In the genomic region with DNA sequence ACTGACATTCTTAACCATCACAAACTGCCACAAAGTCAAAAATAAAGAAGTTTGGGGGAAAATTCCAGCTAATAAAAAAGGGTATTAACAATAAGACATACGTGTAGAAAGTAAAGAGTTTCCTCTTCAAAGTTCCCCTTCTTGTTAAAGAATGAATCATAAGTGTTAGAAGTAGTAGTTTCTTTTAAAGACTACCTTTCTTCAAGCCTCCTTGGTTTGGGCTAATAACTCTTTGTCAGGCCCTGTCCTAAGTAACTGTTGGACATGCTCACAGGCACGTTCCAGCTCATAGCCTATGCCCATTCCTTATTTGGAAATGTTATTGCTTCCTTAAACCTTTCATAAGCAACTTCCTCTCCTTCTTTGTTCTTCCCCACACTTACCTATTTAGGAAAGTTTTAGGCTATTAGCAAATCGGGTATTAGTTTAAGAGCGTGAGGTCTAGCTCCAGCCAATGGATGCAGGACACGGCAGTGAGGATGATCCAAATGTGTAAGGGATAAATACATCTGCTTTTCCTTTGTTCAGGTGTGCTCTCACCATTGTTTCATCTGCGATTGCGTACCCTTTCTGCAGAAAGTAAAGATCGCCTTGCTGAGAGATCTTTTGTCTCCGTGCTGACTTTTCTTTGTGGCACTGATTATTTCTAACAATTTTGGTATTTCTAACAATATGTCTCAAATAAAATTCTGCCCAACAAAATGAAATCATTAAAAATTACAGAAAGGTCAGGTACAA, we compare ENCODE assay signal across 19 cellular contexts.
DNase-seq lines count a peak whose midpoint lies in the region; ATAC-seq and TF ChIP-seq lines count a peak whose summit lies in the region.
"Had no signal": no experiment of that assay in that cellular context is flagged by ENCODE, and none has a peak within 500 bp of the region (broad histone marks: within the 10 kb centered on the region; RNA-seq: fewer than 3 reads in every experiment).

No MANE protein-coding gene starts in this region.

- H3K4me1 Mint-ChIP-seq in endodermal cell, result peaks cover 13% of the 10 kb centered on the region
- H3K4me1 Mint-ChIP-seq: activated CD8-positive, alpha-beta memory T cell treated with anti-CD3 and anti-CD28 coated beads, Interleukin-2, amount 10 ng/mL, durations not matched to agents 7 days and 5 days had no signal

- H3K36me3 ChIP-seq in HEK293 (ENCODE audit: control insufficient read depth in 2 of 2, insufficient read depth in 1 of 2, low read length in 2 of 2), result peaks cover 0 to 8% of the 10 kb centered on the region in 2 experiments; a peak in 1 of 3 replicates
- H3K36me3 ChIP-seq in endodermal cell (ENCODE audit: control insufficient read depth, insufficient read depth, low read length), result peaks cover 30% of the 10 kb centered on the region
- H3K36me3 ChIP-seq in transverse colon, result peaks cover 0 to 4% (median 0%) of the 10 kb centered on the region in 4 donors
- H3K36me3 ChIP-seq: vagina had no signal

- intact Hi-C loops in transverse colon (cut with DNase I; ENCODE audit: low total_unique reads), result no loop called here

- H3K9me3 ChIP-seq in HEK293 (ENCODE audit: control insufficient read depth, insufficient read depth, low read depth, low read length), result no peaks in the 10 kb centered on the region
- peaks cover 47% of the 10 kb centered on the region for H3K9me3 ChIP-seq in endodermal cell (ENCODE audit: control insufficient read depth, low read length)
- H3K9me3 ChIP-seq in transverse colon, result no peaks in the 10 kb centered on the region
- H3K9me3 ChIP-seq: vagina had no signal

- CTCF ChIA-PET in HEK293 (lab: Yijun Ruan, JAX), result interaction anchor here (0.6 kb wide), 1 partner anchor 53 kb away, joined by 5 read pairs; no protein-coding TSS in a partner anchor

- no peak for TF ChIP-seq EP300 in transverse colon (IDR thresholded peaks at IDR 0.05; ENCODE audit: low read depth)

- H3K4me3 ChIP-seq in HEK293 (ENCODE audit: low read depth, low read length) (no peak overlapping the region), endodermal cell (ENCODE audit: low read length) (peak overlapping the region; percentile 50), transverse colon (no peak overlapping the region)
- H3K4me3 ChIP-seq: vagina had no signal

- 97 to 98% methylated on average over 9 of the region's 9 CpGs for WGBS in endodermal cell (ENCODE audit: insufficient coverage in 1 of 2, insufficient read length in 1 of 2), 2 experiments
- 82 to 87% methylated on average over 8 to 9 of the region's 9 CpGs for WGBS in transverse colon (ENCODE audit: low coverage in 1 of 2), 2 donors

- DNase-seq in EH (ENCODE audit: low read depth) (peak; percentile 27), endodermal cell (no peak), renal cortical epithelial cell (ENCODE audit: low read depth) (peak; percentile 69), NCI-H2029 treated with DMSO at 0.1 percent for 48 hours (lab: John Stamatoyannopoulos, UW) (no peak), transverse colon (no peak)
- DNase-seq: activated CD4-positive, alpha-beta T cell treated with anti-CD3 and anti-CD28 coated beads for 48 hours; activated CD8-positive, alpha-beta memory T cell treated with anti-CD3 and anti-CD28 coated beads, Interleukin-2, amount 10 ng/mL, durations not matched to agents 7 days and 5 days; CD4-positive, CD25-positive, alpha-beta regulatory T cell; KG1; naive thymus-derived CD4-positive, alpha-beta T cell; NCI-H1048; NCI-H1930; NCI-H446; OCI-M1; right cardiac atrium; SHP77 had no signal

- no peak overlapping the region for H3K4me3 Mint-ChIP-seq in endodermal cell
- H3K4me3 Mint-ChIP-seq: activated CD8-positive, alpha-beta memory T cell treated with anti-CD3 and anti-CD28 coated beads, Interleukin-2, amount 10 ng/mL, durations not matched to agents 7 days and 5 days had no signal

- H3K4me1 ChIP-seq in HEK293 (ENCODE audit: control insufficient read depth, insufficient read depth, low read length) (peaks cover 17% of the 10 kb centered on the region), endodermal cell (ENCODE audit: control insufficient read depth, insufficient read depth, low read length) (no peaks in the 10 kb centered on the region), transverse colon (peaks cover 0 to 11% (median 2%) of the 10 kb centered on the region in 4 donors)

- no peak overlapping the region for H3K9ac ChIP-seq in endodermal cell (ENCODE audit: extremely low read depth, low read length, poor library complexity, severe bottlenecking)

- POLR2A ChIA-PET in HEK293 (lab: Yijun Ruan, JAX), result interaction anchor here (0.5 kb wide), 1 partner anchor 593 kb away, joined by 4 read pairs; no protein-coding TSS in a partner anchor

- no peak for ATAC-seq in HG03045 (IDR thresholded peaks at IDR 0.05; ENCODE audit: unreplicated experiment)
- ATAC-seq: activated CD8-positive, alpha-beta memory T cell treated with anti-CD3 and anti-CD28 coated beads, Interleukin-2, amount 10 ng/mL, durations not matched to agents 7 days and 5 days; naive thymus-derived CD4-positive, alpha-beta T cell; right cardiac atrium had no signal

- H3K36me3 Mint-ChIP-seq in endodermal cell (ENCODE audit: low read depth), result peaks cover 57% of the 10 kb centered on the region

- H3K9me3 Mint-ChIP-seq in endodermal cell, result peaks cover 40% of the 10 kb centered on the region

- no peaks in the 10 kb centered on the region for H3K27me3 Mint-ChIP-seq in endodermal cell (ENCODE audit: insufficient read depth)
- H3K27me3 Mint-ChIP-seq: activated CD8-positive, alpha-beta memory T cell treated with anti-CD3 and anti-CD28 coated beads, Interleukin-2, amount 10 ng/mL, durations not matched to agents 7 days and 5 days; CD4-positive, CD25-positive, alpha-beta regulatory T cell; naive thymus-derived CD4-positive, alpha-beta T cell had no signal

- in situ Hi-C loops in transverse colon (cut with MboI; ENCODE audit: low pct_ligation_motif_present in 1 of 4, low pct_unique_long_range_greater_than_20kb in 1 of 4, low sequenced_read_pairs in 3 of 4), result no loop called here

- H3K27ac ChIP-seq in HEK293 (ENCODE audit: extremely low read depth, low read depth, low read length) (no peak overlapping the region), endodermal cell (ENCODE audit: low read depth, low read length) (no peak overlapping the region), transverse colon (no peak overlapping the region)
- H3K27ac ChIP-seq: vagina had no signal

- H3K27ac Mint-ChIP-seq in endodermal cell, result no peak overlapping the region
- H3K27ac Mint-ChIP-seq: activated CD8-positive, alpha-beta memory T cell treated with anti-CD3 and anti-CD28 coated beads, Interleukin-2, amount 10 ng/mL, durations not matched to agents 7 days and 5 days had no signal

- TF ChIP-seq POLR2A in transverse colon (IDR thresholded peaks at IDR 0.05), result no peak

- TF ChIP-seq CTCF in HEK293 (tag by site-specific recombination; IDR thresholded peaks at IDR 0.05) (no peak), endodermal cell (conservative IDR thresholded peaks at IDR 0.05) (no peak), transverse colon (IDR thresholded peaks at IDR 0.05) (no peak)

- H3K27me3 ChIP-seq in endodermal cell (ENCODE audit: control insufficient read depth, insufficient read depth, low read length, poor library complexity, severe bottlenecking) (no peaks in the 10 kb centered on the region), transverse colon (no peaks in the 10 kb centered on the region)
- H3K27me3 ChIP-seq: vagina had no signal

TF ChIP-seq in HEK293, 187 proteins besides CTCF, POLR2A, EP300 and RAD21:
- no peak for TF ChIP-seq ZNF214 (tag by site-specific recombination; IDR thresholded peaks at IDR 0.05; ENCODE audit: borderline replicate concordance)
- TF ChIP-seq, protein P1, sequence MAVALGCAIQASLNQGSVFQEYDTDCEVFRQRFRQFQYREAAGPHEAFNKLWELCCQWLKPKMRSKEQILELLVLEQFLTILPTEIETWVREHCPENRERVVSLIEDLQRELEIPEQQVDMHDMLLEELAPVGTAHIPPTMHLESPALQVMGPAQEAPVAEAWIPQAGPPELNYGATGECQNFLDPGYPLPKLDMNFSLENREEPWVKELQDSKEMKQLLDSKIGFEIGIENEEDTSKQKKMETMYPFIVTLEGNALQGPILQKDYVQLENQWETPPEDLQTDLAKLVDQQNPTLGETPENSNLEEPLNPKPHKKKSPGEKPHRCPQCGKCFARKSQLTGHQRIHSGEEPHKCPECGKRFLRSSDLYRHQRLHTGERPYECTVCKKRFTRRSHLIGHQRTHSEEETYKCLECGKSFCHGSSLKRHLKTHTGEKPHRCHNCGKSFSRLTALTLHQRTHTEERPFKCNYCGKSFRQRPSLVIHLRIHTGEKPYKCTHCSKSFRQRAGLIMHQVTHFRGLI (tag by site-specific recombination; IDR thresholded peaks at IDR 0.05), result no peak
- TF ChIP-seq SETDB1 (IDR thresholded peaks at IDR 0.05; ENCODE audit: insufficient read length, low read length), result peak; percentile 79
- no peak for TF ChIP-seq ZNF202 (tag by site-specific recombination; IDR thresholded peaks at IDR 0.05; ENCODE audit: borderline replicate concordance)
- TF ChIP-seq MZF1 (tag by site-specific recombination; IDR thresholded peaks at IDR 0.05; ENCODE audit: borderline replicate concordance), result no peak
TF ChIP-seq in HEK293: peak in this region for 1.

Comparison
In these comparisons a context has a peak if more than half of its experiments do, and no peak if none do; other contexts are left out.
1. DNase-seq: peak in EH (single experiment) and renal cortical epithelial cell (single experiment); none in endodermal cell (single experiment), NCI-H2029 treated with DMSO at 0.1 percent for 48 hours (single experiment) and transverse colon (single experiment).